In the genomic region with DNA sequence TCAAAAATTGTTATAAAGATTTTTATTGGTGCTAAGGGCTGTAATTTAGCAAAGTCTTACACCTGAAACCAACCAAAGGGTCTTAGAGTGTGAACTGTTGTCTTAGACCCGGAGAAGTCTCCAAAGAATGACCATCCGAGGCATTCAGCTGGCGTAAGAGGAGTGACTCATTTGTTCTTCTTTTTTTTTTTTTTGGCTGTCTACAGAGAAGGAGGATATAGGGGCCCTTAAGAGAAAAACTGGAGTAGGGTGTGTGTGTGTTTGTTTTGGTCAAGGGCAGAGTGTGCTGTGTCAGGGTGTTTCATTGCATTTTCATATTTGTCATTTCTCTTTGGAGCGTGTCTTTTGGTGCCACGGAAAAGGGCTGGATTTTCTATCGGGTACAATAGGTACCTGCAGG, we compare ENCODE assay signal across 14 cellular contexts.
DNase-seq lines count a peak whose midpoint lies in the region; ATAC-seq and TF ChIP-seq lines count a peak whose summit lies in the region.
"Had no signal": no experiment of that assay in that cellular context is flagged by ENCODE, and none has a peak within 500 bp of the region (broad histone marks: within the 10 kb centered on the region; RNA-seq: fewer than 3 reads in every experiment).

No MANE protein-coding gene starts in this region.

- ATAC-seq in HG03196 (IDR thresholded peaks at IDR 0.05; ENCODE audit: unreplicated experiment) = no peak
- ATAC-seq: activated T-cell treated with anti-CD3 and anti-CD28 coated beads, Interleukin-2, amount 50 U/mL, for 72 hours; gastrocnemius medialis; naive thymus-derived CD8-positive, alpha-beta T cell; Panc1; T-helper 17 cell had no signal

- H3K36me3 ChIP-seq in uterus = no peaks in the 10 kb centered on the region
- H3K36me3 ChIP-seq: gastrocnemius medialis had no signal

- H3K4me3 ChIP-seq in epithelial cell of esophagus (ENCODE audit: low read length) = no peak overlapping the region
- no peak overlapping the region for H3K4me3 ChIP-seq in uterus
- H3K4me3 ChIP-seq: gastrocnemius medialis had no signal

- DNase-seq in SIG-M5 treated with dmso at 0.1 percent for 504 hours (lab: John Stamatoyannopoulos, UW; ENCODE audit: unreplicated experiment) = peak; percentile 8
- no peak for DNase-seq in SIG-M5 (lab: John Stamatoyannopoulos, UW)
- peak; percentile 27 for DNase-seq in epithelial cell of esophagus (ENCODE audit: low read depth)
- DNase-seq in uterus = peak; percentile 23 to 49
- DNase-seq in endothelial cell (ENCODE audit: low spot score) = no peak
- no peak for DNase-seq in NCI-H82 treated with DMSO at 0.1 percent for 48 hours (lab: John Stamatoyannopoulos, UW; ENCODE audit: unreplicated experiment)
- DNase-seq: activated T-cell treated with anti-CD3 and anti-CD28 coated beads, Interleukin-2, amount 50 U/mL, for 72 hours; gastrocnemius medialis; naive thymus-derived CD8-positive, alpha-beta T cell; NCI-H1092; T-helper 17 cell had no signal

- H3K36me3 Mint-ChIP-seq in nephron (ENCODE audit: low read depth) (no peaks in the 10 kb centered on the region), endothelial cell (ENCODE audit: low read depth, unreplicated experiment) (no peaks in the 10 kb centered on the region)
- H3K36me3 Mint-ChIP-seq: naive thymus-derived CD8-positive, alpha-beta T cell had no signal

- H3K27ac Mint-ChIP-seq in nephron = peak overlapping the region; percentile 49 to 79 (median 63)
- no peak overlapping the region for H3K27ac Mint-ChIP-seq in endothelial cell (ENCODE audit: unreplicated experiment)
- H3K27ac Mint-ChIP-seq: activated T-cell treated with anti-CD3 and anti-CD28 coated beads, Interleukin-2, amount 50 U/mL, for 72 hours; T-helper 17 cell had no signal

- no peaks in the 10 kb centered on the region for H3K9me3 Mint-ChIP-seq in nephron
- no peaks in the 10 kb centered on the region for H3K9me3 Mint-ChIP-seq in endothelial cell (ENCODE audit: unreplicated experiment)

- intact Hi-C loops in uterus (cut with DNase I; ENCODE audit: low total_unique reads) = no loop called here

- TF ChIP-seq POLR2A in uterus (IDR thresholded peaks at IDR 0.05) = no peak

- no peaks in the 10 kb centered on the region for H3K27me3 ChIP-seq in uterus
- H3K27me3 ChIP-seq: gastrocnemius medialis had no signal

- no peaks in the 10 kb centered on the region for H3K4me1 ChIP-seq in uterus
- H3K4me1 ChIP-seq: gastrocnemius medialis had no signal

- no peaks in the 10 kb centered on the region for H3K9me3 ChIP-seq in uterus
- H3K9me3 ChIP-seq: gastrocnemius medialis had no signal

- peaks cover 18% of the 10 kb centered on the region for H3K27me3 Mint-ChIP-seq in nephron (ENCODE audit: low read depth)
- H3K27me3 Mint-ChIP-seq in endothelial cell (ENCODE audit: unreplicated experiment) = peaks cover 1% of the 10 kb centered on the region
- H3K27me3 Mint-ChIP-seq: naive thymus-derived CD8-positive, alpha-beta T cell; T-helper 17 cell had no signal

- H3K4me1 Mint-ChIP-seq in nephron (peaks cover 56% of the 10 kb centered on the region), endothelial cell (ENCODE audit: unreplicated experiment) (peaks cover 9% of the 10 kb centered on the region)

- peak overlapping the region; percentile 86 to 90 for H3K27ac ChIP-seq in uterus
- H3K27ac ChIP-seq: gastrocnemius medialis had no signal

- no peak overlapping the region for H3K4me3 Mint-ChIP-seq in nephron
- no peak overlapping the region for H3K4me3 Mint-ChIP-seq in endothelial cell (ENCODE audit: unreplicated experiment)
- H3K4me3 Mint-ChIP-seq: activated T-cell treated with anti-CD3 and anti-CD28 coated beads, Interleukin-2, amount 50 U/mL, for 72 hours; naive thymus-derived CD8-positive, alpha-beta T cell; T-helper 17 cell had no signal

- no peak for TF ChIP-seq CTCF in epithelial cell of esophagus (IDR thresholded peaks at IDR 0.05; ENCODE audit: insufficient read depth, low read depth, low read length, missing control alignments)
- TF ChIP-seq CTCF in nephron (IDR thresholded peaks at IDR 0.05; ENCODE audit: unreplicated experiment in 3 of 3) = no peak
- no peak for TF ChIP-seq CTCF in uterus (IDR thresholded peaks at IDR 0.05)
- no peak for TF ChIP-seq CTCF in endothelial cell (IDR thresholded peaks at IDR 0.05; ENCODE audit: unreplicated experiment)

Comparison
In these comparisons a context has a peak if more than half of its experiments do, and no peak if none do; other contexts are left out.
1. DNase-seq: peak in SIG-M5 treated with dmso at 0.1 percent for 504 hours (single experiment), epithelial cell of esophagus (single experiment) and uterus (2 of 2); none in SIG-M5 (single experiment), endothelial cell (single experiment) and NCI-H82 treated with DMSO at 0.1 percent for 48 hours (single experiment).